Comparison of ENCODE assay signal across 13 cellular contexts in genomic region chr11:61467609-61468401, GRCh38. TPM values are rescaled to one million over a fixed set of nuclear protein-coding genes. Genes with fewer than 3 reads are reported as not detected.
"Had no signal": no experiment of that assay in that cellular context is flagged by ENCODE, and none has a peak within 500 bp of the region (broad histone marks: within the 10 kb centered on the region; RNA-seq: fewer than 3 reads in every experiment).

No MANE protein-coding gene starts in this region.

- H3K4me3 ChIP-seq: coronary artery, pancreas, transverse colon had no signal

- H3K27ac Mint-ChIP-seq: stimulated activated memory B cell treated with anti-CD40 and anti-IgM and Interleukin-4, amounts not matched to agents 10 μg/mL and 1 μg/mL and 100 μg/mL, for 72 hours; T-helper 2 cell treated with Interferon-gamma antibody and Interleukin-4, amounts not matched to agents 5 μg/mL and 100 μg/mL, for 36 hours had no signal

- H3K4me1 Mint-ChIP-seq: central memory CD8-positive, alpha-beta T cell; stimulated activated memory B cell treated with anti-CD40 and anti-IgM and Interleukin-4, amounts not matched to agents 10 μg/mL and 1 μg/mL and 100 μg/mL, for 72 hours had no signal

- H3K9me3 Mint-ChIP-seq: central memory CD8-positive, alpha-beta T cell; stimulated activated memory B cell treated with anti-CD40 and anti-IgM and Interleukin-4, amounts not matched to agents 10 μg/mL and 1 μg/mL and 100 μg/mL, for 72 hours; T-helper 2 cell treated with Interferon-gamma antibody and Interleukin-4, amounts not matched to agents 5 μg/mL and 100 μg/mL, for 36 hours had no signal

- H3K27ac ChIP-seq: coronary artery, foreskin keratinocyte, pancreas, transverse colon had no signal

- DNase-seq: activated effector memory CD4-positive, alpha-beta T cell treated with Interleukin-2 at 50 U/mL for 16 hours; activated naive CD4-positive, alpha-beta T cell treated with anti-CD3 and anti-CD28 coated beads, Interleukin-2, amount 50 U/mL, for 16 hours; activated T-cell treated with anti-CD3 and anti-CD28 coated beads, Interleukin-2, amount 50 U/mL, for 1 hour; effector CD4-positive, alpha-beta T cell; foreskin keratinocyte; pancreas; stimulated activated CD4-positive, alpha-beta T cell treated with anti-CD3 and anti-CD28 coated beads, Interleukin-2, amount 100 ng/mL, for 48 hours; transverse colon had no signal

- H3K27me3 Mint-ChIP-seq: central memory CD8-positive, alpha-beta T cell; stimulated activated memory B cell treated with anti-CD40 and anti-IgM and Interleukin-4, amounts not matched to agents 10 μg/mL and 1 μg/mL and 100 μg/mL, for 72 hours had no signal

- H3K36me3 ChIP-seq: pancreas had no signal

- ATAC-seq: foreskin keratinocyte; pancreas; stimulated activated memory B cell treated with anti-CD40 and anti-IgM and Interleukin-4, amounts not matched to agents 10 μg/mL and 1 μg/mL and 100 μg/mL, for 72 hours had no signal

- H3K4me3 Mint-ChIP-seq: central memory CD8-positive, alpha-beta T cell; stimulated activated memory B cell treated with anti-CD40 and anti-IgM and Interleukin-4, amounts not matched to agents 10 μg/mL and 1 μg/mL and 100 μg/mL, for 72 hours; T-helper 2 cell treated with Interferon-gamma antibody and Interleukin-4, amounts not matched to agents 5 μg/mL and 100 μg/mL, for 36 hours had no signal

- FAIRE-seq: islet of Langerhans, pancreas had no signal

- H3K9me3 ChIP-seq: pancreas, transverse colon had no signal

- H3K27me3 ChIP-seq: foreskin keratinocyte, pancreas, transverse colon had no signal

- H3K4me1 ChIP-seq: foreskin keratinocyte, pancreas had no signal

RNA-seq across cellular contexts. Expression of gene LRRC10B, which starts 40.7 kb away (rescaled TPM):
- total RNA-seq: foreskin keratinocyte had no signal
